ENCODE assay signal across 1 cellular context in genomic region chr3:12224181-12225147, GRCh38.
TF ChIP-seq lines count a peak whose summit lies in the region.

No MANE protein-coding gene starts in this region.

TF ChIP-seq in HepG2, 621 proteins besides CTCF, POLR2A, EP300 and RAD21 (continues in another document):
- TF ChIP-seq TEF (CRISPR knock-in tag; IDR thresholded peaks at IDR 0.05) = no peak
- no peak for TF ChIP-seq KDM6A (CRISPR knock-in tag; IDR thresholded peaks at IDR 0.05; ENCODE audit: low read depth)
- TF ChIP-seq ZNF563 (CRISPR knock-in tag; IDR thresholded peaks at IDR 0.05) = no peak
- TF ChIP-seq ZNF556 (CRISPR knock-in tag; IDR thresholded peaks at IDR 0.05; ENCODE audit: borderline replicate concordance) = no peak
- no peak for TF ChIP-seq U2AF1 (optimal IDR thresholded peaks at IDR 0.05; ENCODE audit: low read depth, low read length)
- no peak for TF ChIP-seq ELF3 (CRISPR knock-in tag; IDR thresholded peaks at IDR 0.05)
- peak; percentile 69; the same call in 1 of the 2 replicates for TF ChIP-seq ZBTB43 (CRISPR knock-in tag; conservative IDR thresholded peaks at IDR 0.05)
- peak; percentile 66; the same call in 1 of the 2 replicates for TF ChIP-seq ZNF512B (CRISPR knock-in tag; IDR thresholded peaks at IDR 0.05; ENCODE audit: borderline replicate concordance)
- no peak for TF ChIP-seq ZFP41 (CRISPR knock-in tag; IDR thresholded peaks at IDR 0.05; ENCODE audit: borderline replicate concordance)
- TF ChIP-seq CBX2 (IDR thresholded peaks at IDR 0.05; ENCODE audit: low read depth, low read length) = no peak
- TF ChIP-seq CBX2 (CRISPR knock-in tag; IDR thresholded peaks at IDR 0.05; ENCODE audit: low read depth) = no peak
- no peak for TF ChIP-seq ZBTB26 (CRISPR knock-in tag; IDR thresholded peaks at IDR 0.05; ENCODE audit: borderline replicate concordance)
- TF ChIP-seq PATZ1 (CRISPR knock-in tag; IDR thresholded peaks at IDR 0.05) = 0 out of 2 replicates have a peak, but pooled peaks have one; percentile 18
- no peak for TF ChIP-seq HCFC1 (IDR thresholded peaks at IDR 0.05; ENCODE audit: low read depth, low read length)
- no peak for TF ChIP-seq ZNF746 (CRISPR knock-in tag; IDR thresholded peaks at IDR 0.05)
- 0 out of 2 replicates have a peak, but pooled peaks have one; percentile 33 for TF ChIP-seq HDAC1 (CRISPR knock-in tag; IDR thresholded peaks at IDR 0.05)
- TF ChIP-seq ELK4 (CRISPR knock-in tag; IDR thresholded peaks at IDR 0.05; ENCODE audit: borderline replicate concordance) = no peak
- no peak for TF ChIP-seq ZSCAN29 (CRISPR knock-in tag; conservative IDR thresholded peaks at IDR 0.05)
- TF ChIP-seq SOX6 (IDR thresholded peaks at IDR 0.05) = no peak
- peak; percentile 35 for TF ChIP-seq SOX6 (CRISPR knock-in tag; IDR thresholded peaks at IDR 0.05)
- TF ChIP-seq ZNF784 (CRISPR knock-in tag; IDR thresholded peaks at IDR 0.05; ENCODE audit: borderline replicate concordance) = no peak
- 0 out of 2 replicates have a peak, but pooled peaks have one; percentile 38 for TF ChIP-seq ZNF788 (CRISPR knock-in tag; IDR thresholded peaks at IDR 0.05; ENCODE audit: borderline replicate concordance)
- TF ChIP-seq FOSL2 (CRISPR knock-in tag; IDR thresholded peaks at IDR 0.05) = peak; percentile 56; the same call in 1 of the 2 replicates
- TF ChIP-seq TOE1 (CRISPR knock-in tag; IDR thresholded peaks at IDR 0.05) = no peak
- 0 out of 2 replicates have a peak, but pooled peaks have one; percentile 22 for TF ChIP-seq POGZ (CRISPR knock-in tag; IDR thresholded peaks at IDR 0.05)
- no peak for TF ChIP-seq NFRKB (IDR thresholded peaks at IDR 0.05)
- TF ChIP-seq GABPB1 (CRISPR knock-in tag; IDR thresholded peaks at IDR 0.05) = 0 out of 2 replicates have a peak, but pooled peaks have one; percentile 12
- peak; percentile 43; the same call in 1 of the 2 replicates for TF ChIP-seq HDAC2 (CRISPR knock-in tag; IDR thresholded peaks at IDR 0.05)
- no peak for TF ChIP-seq JDP2 (CRISPR knock-in tag; IDR thresholded peaks at IDR 0.05; ENCODE audit: borderline replicate concordance)
- TF ChIP-seq NCOR1 (IDR thresholded peaks at IDR 0.05; ENCODE audit: borderline replicate concordance, low read length) = 0 out of 2 replicates have a peak, but pooled peaks have one; percentile 27
- TF ChIP-seq ZKSCAN1 (IDR thresholded peaks at IDR 0.05; ENCODE audit: low read length) = 0 out of 2 replicates have a peak, but pooled peaks have one; percentile 44
- no peak for TF ChIP-seq PAX8 (CRISPR knock-in tag; IDR thresholded peaks at IDR 0.05; ENCODE audit: borderline replicate concordance)
- TF ChIP-seq GTF3A (CRISPR knock-in tag; conservative IDR thresholded peaks at IDR 0.05) = no peak
- no peak for TF ChIP-seq ATF2 (CRISPR knock-in tag; IDR thresholded peaks at IDR 0.05)
- no peak for TF ChIP-seq ZNF7 (CRISPR knock-in tag; IDR thresholded peaks at IDR 0.05)
- no peak for TF ChIP-seq ZBTB7B (CRISPR knock-in tag; IDR thresholded peaks at IDR 0.05)
- no peak for TF ChIP-seq TERF1 (CRISPR knock-in tag; IDR thresholded peaks at IDR 0.05)
- TF ChIP-seq ZNF30 (CRISPR knock-in tag; IDR thresholded peaks at IDR 0.05) = no peak
- TF ChIP-seq ZNF800 (CRISPR knock-in tag; IDR thresholded peaks at IDR 0.05) = 0 out of 2 replicates have a peak, but pooled peaks have one; percentile 2
- TF ChIP-seq MAFF (IDR thresholded peaks at IDR 0.05; ENCODE audit: low read depth, low read length) = no peak
- TF ChIP-seq ZBTB1 (CRISPR knock-in tag; IDR thresholded peaks at IDR 0.05; ENCODE audit: borderline replicate concordance) = no peak
- peak; percentile 42; the same call in 1 of the 2 replicates for TF ChIP-seq MAX (IDR thresholded peaks at IDR 0.05)
- peak; percentile 45; the same call in 1 of the 2 replicates for TF ChIP-seq GATAD2A (CRISPR knock-in tag; IDR thresholded peaks at IDR 0.05)
- TF ChIP-seq KMT2A (CRISPR knock-in tag; IDR thresholded peaks at IDR 0.05) = no peak
- no peak for TF ChIP-seq UBTF (CRISPR knock-in tag; IDR thresholded peaks at IDR 0.05)
